ENCODE assay signal across 15 cellular contexts in genomic region chr9:108784998-108785397, GRCh38.
DNase-seq lines count a peak whose midpoint lies in the region; ATAC-seq lines count a peak whose summit lies in the region.
"Had no signal": no experiment of that assay in that cellular context is flagged by ENCODE, and none has a peak within 500 bp of the region (broad histone marks: within the 10 kb centered on the region; RNA-seq: fewer than 3 reads in every experiment).

No MANE protein-coding gene starts in this region.

- no peaks in the 10 kb centered on the region for H3K79me2 ChIP-seq in trophoblast cell (ENCODE audit: control insufficient read depth, insufficient read depth, low read length, poor library complexity)

- H3K79me1 ChIP-seq in trophoblast cell (ENCODE audit: low read length) = peaks cover 3% of the 10 kb centered on the region

- no peak overlapping the region for H3K18ac ChIP-seq in trophoblast cell (ENCODE audit: low read length)

- H2BK120ac ChIP-seq in trophoblast cell (ENCODE audit: insufficient read depth, low read length, poor library complexity) = peak overlapping the region; percentile 54

- no peak overlapping the region for H2AK5ac ChIP-seq in trophoblast cell (ENCODE audit: low read length)

- H3K36me3 ChIP-seq in BLaER1 treated with 17β-estradiol and CSF1 and Interleukin-3, amounts not matched to agents 10 nM and 100 nM = no peaks in the 10 kb centered on the region
- no peaks in the 10 kb centered on the region for H3K36me3 ChIP-seq in trophoblast cell (ENCODE audit: control insufficient read depth in 1 of 2, insufficient read depth in 2 of 2, low read length in 2 of 2)
- H3K36me3 ChIP-seq: uterus had no signal

- H2BK12ac ChIP-seq in trophoblast cell (ENCODE audit: low read length) = no peak overlapping the region

- H3K27ac ChIP-seq in BLaER1 treated with 17β-estradiol and CSF1 and Interleukin-3, amounts not matched to agents 10 nM and 100 nM = peak overlapping the region in 10 of 11 experiments; percentile 60 to 82 (median 78); a peak in 20 of 22 replicates
- H3K27ac ChIP-seq in trophoblast cell (ENCODE audit: low read depth, low read length) = no peak overlapping the region
- H3K27ac ChIP-seq: epithelial cell of prostate, uterus had no signal

- no peak overlapping the region for H2BK5ac ChIP-seq in trophoblast cell (ENCODE audit: low read depth, low read length, poor library complexity)

- peak overlapping the region in 10 of 11 experiments; percentile 17 to 73 (median 61); a peak in 14 of 22 replicates for H3K9ac ChIP-seq in BLaER1 treated with 17β-estradiol and CSF1 and Interleukin-3, amounts not matched to agents 10 nM and 100 nM
- H3K9ac ChIP-seq in trophoblast cell (ENCODE audit: low read length) = no peak overlapping the region

- no peak overlapping the region for H2AFZ ChIP-seq in trophoblast cell (ENCODE audit: insufficient read depth, low read length, poor library complexity)

- H3K9me3 ChIP-seq in BLaER1 treated with 17β-estradiol and CSF1 and Interleukin-3, amounts not matched to agents 10 nM and 100 nM (replicated peaks in 1 of 11) = peaks cover 0 to 36% (median 0%) of the 10 kb centered on the region in 11 experiments; a peak in 7 of 22 replicates
- H3K9me3 ChIP-seq in trophoblast cell (ENCODE audit: insufficient read depth, low read depth, low read length) = peaks cover 2% of the 10 kb centered on the region
- H3K9me3 ChIP-seq: uterus had no signal

- peaks cover 47 to 83% (median 74%) of the 10 kb centered on the region in 10 experiments for H3K4me1 ChIP-seq in BLaER1 treated with 17β-estradiol and CSF1 and Interleukin-3, amounts not matched to agents 10 nM and 100 nM
- peaks cover 3 to 24% of the 10 kb centered on the region in 2 experiments for H3K4me1 ChIP-seq in trophoblast cell (ENCODE audit: control insufficient read depth in 1 of 2, insufficient read depth in 2 of 2, low read length in 2 of 2)
- H3K4me1 ChIP-seq: uterus had no signal

- DNase-seq in MV-4-11 (lab: John Stamatoyannopoulos, UW) (peak; percentile 97), fibroblast of gingiva (ENCODE audit: low read depth) (peak; percentile 83), trophoblast cell (no peak), C1 segment of cervical spinal cord (lab: John Stamatoyannopoulos, UW) (no peak)
- DNase-seq: H9, IMR-90, naive B cell, NCI-H2081 treated with DMSO at 0.1 percent for 48 hours, uterus had no signal

- H4K20me1 ChIP-seq in BLaER1 treated with 17β-estradiol and CSF1 and Interleukin-3, amounts not matched to agents 10 nM and 100 nM = no peaks in the 10 kb centered on the region

- H3K4me2 ChIP-seq in BLaER1 treated with 17β-estradiol and CSF1 and Interleukin-3, amounts not matched to agents 10 nM and 100 nM = peak overlapping the region; percentile 83 to 95 (median 89)
- H3K4me2 ChIP-seq in trophoblast cell (ENCODE audit: low read length) = no peak overlapping the region

- no peak overlapping the region for H3K14ac ChIP-seq in trophoblast cell (ENCODE audit: low read length)

- H3K4me3 ChIP-seq in BLaER1 treated with 17β-estradiol and CSF1 and Interleukin-3, amounts not matched to agents 10 nM and 100 nM = peak overlapping the region in 8 of 10 experiments; percentile 9 to 56 (median 36); a peak in 10 of 20 replicates
- no peak overlapping the region for H3K4me3 ChIP-seq in trophoblast cell (ENCODE audit: low read depth, low read length)
- H3K4me3 ChIP-seq: uterus had no signal

- H3K4ac ChIP-seq in trophoblast cell (ENCODE audit: low read depth, low read length) = no peak overlapping the region

- H4K91ac ChIP-seq in trophoblast cell (ENCODE audit: low read depth, low read length) = no peak overlapping the region

- no CpG with 5 or more reads among the region's 3 CpGs for WGBS in trophoblast cell (ENCODE audit: extremely low coverage, insufficient coverage, insufficient read length)

- no peak overlapping the region for H4K12ac ChIP-seq in trophoblast cell (ENCODE audit: low read depth, low read length)

- no peak for ATAC-seq in GM19397 (IDR thresholded peaks at IDR 0.05; ENCODE audit: unreplicated experiment)
- no peak for ATAC-seq in GM19023 (IDR thresholded peaks at IDR 0.05; ENCODE audit: unreplicated experiment)
- ATAC-seq in GM18520 (IDR thresholded peaks at IDR 0.05; ENCODE audit: unreplicated experiment) = no peak
- ATAC-seq: Panc1 had no signal

- no peaks in the 10 kb centered on the region for H3K27me3 ChIP-seq in BLaER1 treated with 17β-estradiol and CSF1 and Interleukin-3, amounts not matched to agents 10 nM and 100 nM
- H3K27me3 ChIP-seq in trophoblast cell (ENCODE audit: insufficient read depth, low read length) = no peaks in the 10 kb centered on the region
- H3K27me3 ChIP-seq: uterus had no signal

- H4K8ac ChIP-seq in trophoblast cell (ENCODE audit: low read depth, low read length) = no peak overlapping the region

- H3K23ac ChIP-seq in trophoblast cell (ENCODE audit: low read length) = no peak overlapping the region

Comparison
In these comparisons a context has a peak if more than half of its experiments do, and no peak if none do; other contexts are left out.
1. DNase-seq: peak in MV-4-11 (single experiment) and fibroblast of gingiva (single experiment); none in trophoblast cell (0 of 2) and C1 segment of cervical spinal cord (0 of 14).